21 cellular contexts compared by ENCODE assay signal in genomic region chr2:226623587-226624368, GRCh38.
A peak's percentile ranks its signal among the peaks of the same experiment; 100 is the strongest.
DNase-seq lines count a peak whose midpoint lies in the region; ATAC-seq and TF ChIP-seq lines count a peak whose summit lies in the region.
"Had no signal": no experiment of that assay in that cellular context is flagged by ENCODE, and none has a peak within 500 bp of the region (broad histone marks: within the 10 kb centered on the region; RNA-seq: fewer than 3 reads in every experiment).

No MANE protein-coding gene starts in this region.

- peak overlapping the region; percentile 47 for H3K27ac ChIP-seq in WERI-Rb-1
- peak overlapping the region; percentile 43 for H3K27ac ChIP-seq in urinary bladder (ENCODE audit: low read depth)
- H3K27ac ChIP-seq in upper lobe of right lung = no peak overlapping the region
- H3K27ac ChIP-seq: body of pancreas, HL-60, spleen had no signal

- no peak for TF ChIP-seq CTCF in WERI-Rb-1 (IDR thresholded peaks at IDR 0.05; ENCODE audit: low read depth, low read length)
- TF ChIP-seq CTCF in upper lobe of right lung (IDR thresholded peaks at IDR 0.05) = no peak

- intact Hi-C loops in upper lobe of right lung (cut with DNase I) = no loop called here

- no peaks in the 10 kb centered on the region for H3K9me3 ChIP-seq in WERI-Rb-1 (ENCODE audit: severe bottlenecking)
- no peaks in the 10 kb centered on the region for H3K9me3 ChIP-seq in upper lobe of right lung
- H3K9me3 ChIP-seq: body of pancreas, heart left ventricle, spleen had no signal

- WGBS in urinary bladder = 68% methylated on average over 13 of the region's 13 CpGs

- peak; percentile 50 for DNase-seq in NCI-H2171 treated with DMSO at 0.1 percent for 48 hours (lab: John Stamatoyannopoulos, UW)
- no peak for DNase-seq in NCI-H2171 (lab: John Stamatoyannopoulos, UW)
- DNase-seq in WERI-Rb-1 = peak; percentile 26
- peak; percentile 80 for DNase-seq in myocyte (ENCODE audit: low read depth)
- DNase-seq in upper lobe of right lung = no peak
- DNase-seq in DMS114 treated with DMSO at 0.1 percent for 48 hours (lab: John Stamatoyannopoulos, UW; ENCODE audit: unreplicated experiment) = no peak
- DNase-seq: activated CD4-positive, alpha-beta T cell treated with anti-CD3 and anti-CD28 coated beads for 36 hours; body of pancreas; EL; heart left ventricle; HFFc6; mesendoderm; MM.1S; NCI-H226; nephron progenitor cell; RPMI8226; spleen had no signal

- ATAC-seq in upper lobe of right lung (no peak), HG02885 (IDR thresholded peaks at IDR 0.05; ENCODE audit: poor library complexity, unreplicated experiment) (no peak)
- ATAC-seq: activated CD4-positive, alpha-beta T cell treated with anti-CD3 and anti-CD28 coated beads for 36 hours; activated naive CD4-positive, alpha-beta T cell treated with anti-CD3 and anti-CD28 coated beads, Interleukin-2, amount 50 U/mL, for 72 hours; body of pancreas; heart left ventricle had no signal

- H3K4me1 ChIP-seq in urinary bladder (ENCODE audit: insufficient read depth) (no peaks in the 10 kb centered on the region), upper lobe of right lung (no peaks in the 10 kb centered on the region)
- H3K4me1 ChIP-seq: heart left ventricle, spleen had no signal

- H3K27me3 ChIP-seq in WERI-Rb-1 (ENCODE audit: insufficient read depth, low read depth, severe bottlenecking) (no peaks in the 10 kb centered on the region), upper lobe of right lung (no peaks in the 10 kb centered on the region)
- H3K27me3 ChIP-seq: body of pancreas, heart left ventricle had no signal

- H3K36me3 ChIP-seq in WERI-Rb-1 = no peaks in the 10 kb centered on the region
- no peaks in the 10 kb centered on the region for H3K36me3 ChIP-seq in urinary bladder (ENCODE audit: insufficient read depth)
- no peaks in the 10 kb centered on the region for H3K36me3 ChIP-seq in upper lobe of right lung
- H3K36me3 ChIP-seq: heart left ventricle, spleen had no signal

- no peak overlapping the region for H3K4me3 ChIP-seq in WERI-Rb-1 (ENCODE audit: low read depth, low read length)
- no peak overlapping the region for H3K4me3 ChIP-seq in urinary bladder (ENCODE audit: low read depth, low read length)
- H3K4me3 ChIP-seq in upper lobe of right lung = no peak overlapping the region
- H3K4me3 ChIP-seq: body of pancreas, heart left ventricle, spleen had no signal

Comparison
In these comparisons a context has a peak if more than half of its experiments do, and no peak if none do; other contexts are left out.
1. DNase-seq: peak in NCI-H2171 treated with DMSO at 0.1 percent for 48 hours (single experiment), WERI-Rb-1 (single experiment) and myocyte (single experiment); none in NCI-H2171 (single experiment), upper lobe of right lung (single experiment) and DMS114 treated with DMSO at 0.1 percent for 48 hours (single experiment).